ENCODE assay signal across 26 cellular contexts in genomic region chr3:111472556-111472955, GRCh38.
"Had no signal": no experiment of that assay in that cellular context is flagged by ENCODE, and none has a peak within 500 bp of the region (broad histone marks: within the 10 kb centered on the region; RNA-seq: fewer than 3 reads in every experiment).

No MANE protein-coding gene starts in this region.

- DNase-seq: activated B cell treated with CpG ODN at 0.5 μM for 24 hours; activated CD8-positive, alpha-beta memory T cell treated with anti-CD3 and anti-CD28 coated beads, Interleukin-2, amount 10 ng/mL, durations not matched to agents 7 days and 5 days; activated CD8-positive, alpha-beta T cell treated with anti-CD3 and anti-CD28 coated beads, Interleukin-2, amount 10 ng/mL, durations not matched to agents 7 days and 5 days; activated effector memory CD4-positive, alpha-beta T cell treated with Interleukin-2 at 50 U/mL for 16 hours; activated naive CD4-positive, alpha-beta T cell treated with Interleukin-2 at 50 U/mL for 16 hours; activated T-cell treated with anti-CD3 and anti-CD28 coated beads, Interleukin-2, amount 50 U/mL, for 72 hours; anterior cingulate cortex; body of pancreas; cerebellar nuclear complex; cortex of kidney; effector memory CD8-positive, alpha-beta T cell; heart left ventricle; hypothalamus; naive thymus-derived CD8-positive, alpha-beta T cell; nucleus accumbens; right cardiac atrium; spleen; stimulated activated naive CD4-positive, alpha-beta T cell treated with Interleukin-2 at 50 U/mL for 16 hours; T-helper 2 cell; testis; transverse colon; uterus had no signal

- H3K27me3 ChIP-seq: body of pancreas, cardiac muscle cell, heart left ventricle, testis, transverse colon, uterus had no signal

- H3K27ac ChIP-seq: body of pancreas, cardiac muscle cell, heart left ventricle, parathyroid adenoma, spleen, testis, transverse colon, uterus had no signal

- H3K9me3 ChIP-seq: body of pancreas, testis, transverse colon, uterus had no signal

- H3K9me3 Mint-ChIP-seq: activated B cell treated with CpG ODN at 0.5 μM for 24 hours; effector memory CD8-positive, alpha-beta T cell; neural crest cell had no signal

- H3K27ac Mint-ChIP-seq: activated B cell treated with CpG ODN at 0.5 μM for 24 hours; activated CD8-positive, alpha-beta memory T cell treated with anti-CD3 and anti-CD28 coated beads, Interleukin-2, amount 10 ng/mL, durations not matched to agents 7 days and 5 days; activated CD8-positive, alpha-beta T cell treated with anti-CD3 and anti-CD28 coated beads, Interleukin-2, amount 10 ng/mL, durations not matched to agents 7 days and 5 days; activated naive CD8-positive, alpha-beta T cell; activated T-cell treated with anti-CD3 and anti-CD28 coated beads, Interleukin-2, amount 50 U/mL, for 72 hours; effector memory CD8-positive, alpha-beta T cell had no signal

- H3K27me3 Mint-ChIP-seq: activated CD8-positive, alpha-beta memory T cell treated with anti-CD3 and anti-CD28 coated beads, Interleukin-2, amount 10 ng/mL, durations not matched to agents 7 days and 5 days; activated naive CD8-positive, alpha-beta T cell had no signal

- ATAC-seq: activated CD8-positive, alpha-beta memory T cell treated with anti-CD3 and anti-CD28 coated beads, Interleukin-2, amount 10 ng/mL, durations not matched to agents 7 days and 5 days; activated CD8-positive, alpha-beta T cell treated with anti-CD3 and anti-CD28 coated beads, Interleukin-2, amount 10 ng/mL, durations not matched to agents 7 days and 5 days; activated T-cell treated with anti-CD3 and anti-CD28 coated beads, Interleukin-2, amount 50 U/mL, for 72 hours; body of pancreas; effector memory CD8-positive, alpha-beta T cell; heart left ventricle; naive thymus-derived CD8-positive, alpha-beta T cell; right cardiac atrium had no signal

- H3K4me3 ChIP-seq: body of pancreas, cardiac muscle cell, heart left ventricle, spleen, testis, transverse colon, uterus had no signal

- H3K4me1 Mint-ChIP-seq: activated B cell treated with CpG ODN at 0.5 μM for 24 hours; activated CD8-positive, alpha-beta memory T cell treated with anti-CD3 and anti-CD28 coated beads, Interleukin-2, amount 10 ng/mL, durations not matched to agents 7 days and 5 days had no signal

- H3K4me3 Mint-ChIP-seq: activated B cell treated with CpG ODN at 0.5 μM for 24 hours; activated CD8-positive, alpha-beta memory T cell treated with anti-CD3 and anti-CD28 coated beads, Interleukin-2, amount 10 ng/mL, durations not matched to agents 7 days and 5 days; activated CD8-positive, alpha-beta T cell treated with anti-CD3 and anti-CD28 coated beads, Interleukin-2, amount 10 ng/mL, durations not matched to agents 7 days and 5 days; activated naive CD8-positive, alpha-beta T cell; activated T-cell treated with anti-CD3 and anti-CD28 coated beads, Interleukin-2, amount 50 U/mL, for 72 hours; effector memory CD8-positive, alpha-beta T cell; naive thymus-derived CD8-positive, alpha-beta T cell; neural crest cell had no signal

- H3K4me1 ChIP-seq: body of pancreas, heart left ventricle, parathyroid adenoma, spleen, testis, transverse colon, uterus had no signal

- H3K36me3 ChIP-seq: cardiac muscle cell, heart left ventricle, spleen, transverse colon, uterus had no signal

- H2AFZ ChIP-seq: parathyroid adenoma had no signal

- H3K79me2 ChIP-seq: parathyroid adenoma had no signal
